In the genomic region with DNA sequence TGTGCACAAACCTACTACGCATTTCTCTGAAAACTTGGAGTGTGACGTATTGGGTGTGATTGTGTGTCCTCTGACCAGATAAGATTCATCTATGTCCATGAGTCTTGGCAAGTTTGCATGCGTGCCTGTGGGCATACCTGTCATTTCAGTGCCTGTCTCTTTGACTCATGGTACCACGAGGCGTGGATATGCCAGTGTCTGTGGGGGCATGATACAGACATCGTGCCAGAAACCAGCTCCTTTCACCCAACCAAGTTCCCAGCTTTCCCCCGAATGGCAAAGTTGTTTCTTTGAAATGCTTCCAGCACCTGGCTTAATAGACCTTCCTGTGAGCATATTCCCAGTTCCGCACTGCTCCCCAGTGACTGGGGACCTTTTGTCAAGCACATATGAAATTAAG, we compare ENCODE assay signal across 1 cellular context.
TF ChIP-seq lines count a peak whose summit lies in the region.

No MANE protein-coding gene starts in this region.

TF ChIP-seq in HCT116, 20 proteins besides CTCF, POLR2A, EP300 and RAD21 (continued from another document):
- TF ChIP-seq, protein P1, sequence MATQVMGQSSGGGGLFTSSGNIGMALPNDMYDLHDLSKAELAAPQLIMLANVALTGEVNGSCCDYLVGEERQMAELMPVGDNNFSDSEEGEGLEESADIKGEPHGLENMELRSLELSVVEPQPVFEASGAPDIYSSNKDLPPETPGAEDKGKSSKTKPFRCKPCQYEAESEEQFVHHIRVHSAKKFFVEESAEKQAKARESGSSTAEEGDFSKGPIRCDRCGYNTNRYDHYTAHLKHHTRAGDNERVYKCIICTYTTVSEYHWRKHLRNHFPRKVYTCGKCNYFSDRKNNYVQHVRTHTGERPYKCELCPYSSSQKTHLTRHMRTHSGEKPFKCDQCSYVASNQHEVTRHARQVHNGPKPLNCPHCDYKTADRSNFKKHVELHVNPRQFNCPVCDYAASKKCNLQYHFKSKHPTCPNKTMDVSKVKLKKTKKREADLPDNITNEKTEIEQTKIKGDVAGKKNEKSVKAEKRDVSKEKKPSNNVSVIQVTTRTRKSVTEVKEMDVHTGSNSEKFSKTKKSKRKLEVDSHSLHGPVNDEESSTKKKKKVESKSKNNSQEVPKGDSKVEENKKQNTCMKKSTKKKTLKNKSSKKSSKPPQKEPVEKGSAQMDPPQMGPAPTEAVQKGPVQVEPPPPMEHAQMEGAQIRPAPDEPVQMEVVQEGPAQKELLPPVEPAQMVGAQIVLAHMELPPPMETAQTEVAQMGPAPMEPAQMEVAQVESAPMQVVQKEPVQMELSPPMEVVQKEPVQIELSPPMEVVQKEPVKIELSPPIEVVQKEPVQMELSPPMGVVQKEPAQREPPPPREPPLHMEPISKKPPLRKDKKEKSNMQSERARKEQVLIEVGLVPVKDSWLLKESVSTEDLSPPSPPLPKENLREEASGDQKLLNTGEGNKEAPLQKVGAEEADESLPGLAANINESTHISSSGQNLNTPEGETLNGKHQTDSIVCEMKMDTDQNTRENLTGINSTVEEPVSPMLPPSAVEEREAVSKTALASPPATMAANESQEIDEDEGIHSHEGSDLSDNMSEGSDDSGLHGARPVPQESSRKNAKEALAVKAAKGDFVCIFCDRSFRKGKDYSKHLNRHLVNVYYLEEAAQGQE (IDR thresholded peaks at IDR 0.05; ENCODE audit: low read depth): no peak
- TF ChIP-seq ELF1 (IDR thresholded peaks at IDR 0.05; ENCODE audit: borderline replicate concordance, low read depth) (no peak), JUND (IDR thresholded peaks at IDR 0.05) (no peak), EZH2phosphoT487 (IDR thresholded peaks at IDR 0.05; ENCODE audit: borderline replicate concordance) (no peak), YY1 (IDR thresholded peaks at IDR 0.05; ENCODE audit: extremely low read depth, insufficient replicate concordance, low read depth, low read length) (no peak)
- TF ChIP-seq, protein P2, sequence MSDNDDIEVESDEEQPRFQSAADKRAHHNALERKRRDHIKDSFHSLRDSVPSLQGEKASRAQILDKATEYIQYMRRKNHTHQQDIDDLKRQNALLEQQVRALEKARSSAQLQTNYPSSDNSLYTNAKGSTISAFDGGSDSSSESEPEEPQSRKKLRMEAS (IDR thresholded peaks at IDR 0.05): no peak
- TF ChIP-seq, protein P3, sequence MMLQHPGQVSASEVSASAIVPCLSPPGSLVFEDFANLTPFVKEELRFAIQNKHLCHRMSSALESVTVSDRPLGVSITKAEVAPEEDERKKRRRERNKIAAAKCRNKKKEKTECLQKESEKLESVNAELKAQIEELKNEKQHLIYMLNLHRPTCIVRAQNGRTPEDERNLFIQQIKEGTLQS (IDR thresholded peaks at IDR 0.05): no peak
